18 cellular contexts compared by ENCODE assay signal in the genomic region with DNA sequence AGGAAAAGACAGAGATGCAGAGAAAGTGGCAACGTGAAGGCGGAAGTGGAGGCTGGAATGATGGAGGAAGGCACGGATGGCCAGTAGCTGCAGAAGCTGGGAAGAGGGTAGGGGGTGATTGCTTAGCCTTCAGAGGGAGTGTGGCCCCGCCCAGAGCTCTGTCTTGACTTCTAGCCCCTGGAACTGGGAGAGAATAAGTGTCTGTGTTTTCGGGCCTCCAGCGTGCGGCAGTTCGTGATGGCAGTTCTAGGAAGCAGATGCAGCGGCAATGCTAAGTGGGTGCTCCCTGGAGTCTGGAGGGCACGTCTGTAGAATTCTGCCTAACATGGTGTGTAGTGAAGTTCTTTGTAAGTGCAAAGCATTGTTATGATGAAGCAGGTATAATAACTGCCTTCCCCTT.
DNase-seq lines count a peak whose midpoint lies in the region; ATAC-seq and TF ChIP-seq lines count a peak whose summit lies in the region.
"Had no signal": no experiment of that assay in that cellular context is flagged by ENCODE, and none has a peak within 500 bp of the region (broad histone marks: within the 10 kb centered on the region; RNA-seq: fewer than 3 reads in every experiment).

No MANE protein-coding gene starts in this region.

- no peak overlapping the region for H3K27ac Mint-ChIP-seq in chondrocyte (ENCODE audit: unreplicated experiment)
- no peak overlapping the region for H3K27ac Mint-ChIP-seq in activated T-helper 1 cell treated with anti-CD3 and anti-CD28 coated beads, Interleukin-12 subunit alpha, Interleukin-12 subunit beta, Interleukin-2, Interleukin-4 antibody, amounts not matched to agents 30 ng/mL and 10 ng/mL and 1 ng/mL, durations not matched to agents 14 hours and 24 hours and 36 hours
- H3K27ac Mint-ChIP-seq: CD4-positive, CD25-positive, alpha-beta regulatory T cell; GM23338 had no signal

- no peak for ATAC-seq in upper lobe of right lung
- ATAC-seq: GM23338 had no signal

- H3K4me1 Mint-ChIP-seq in chondrocyte (ENCODE audit: low read depth): no peaks in the 10 kb centered on the region
- H3K4me1 Mint-ChIP-seq in activated T-helper 1 cell treated with anti-CD3 and anti-CD28 coated beads, Interleukin-12 subunit alpha, Interleukin-12 subunit beta, Interleukin-2, Interleukin-4 antibody, amounts not matched to agents 30 ng/mL and 10 ng/mL and 1 ng/mL, durations not matched to agents 14 hours and 24 hours and 36 hours (ENCODE audit: low read depth): no peaks in the 10 kb centered on the region
- H3K4me1 Mint-ChIP-seq: GM23338, IgD-negative memory B cell had no signal

- intact Hi-C loops in upper lobe of right lung (cut with DNase I): no loop called here
- intact Hi-C loops in activated T-helper 1 cell treated with anti-CD3 and anti-CD28 coated beads, Interleukin-12 subunit alpha, Interleukin-12 subunit beta, Interleukin-2, Interleukin-4 antibody, amounts not matched to agents 30 ng/mL and 10 ng/mL and 1 ng/mL, durations not matched to agents 14 hours and 24 hours and 36 hours (cut with micrococcal nuclease): no loop called here

- DNase-seq in activated CD8-positive, alpha-beta memory T cell treated with anti-CD3 and anti-CD28 coated beads for 24 hours: peak; percentile 19
- DNase-seq in activated CD8-positive, alpha-beta memory T cell treated with anti-CD3 and anti-CD28 coated beads, Interleukin-2, amount 50 U/mL, for 4 hours: no peak
- DNase-seq in chondrocyte (ENCODE audit: low spot score) (peak; percentile 40), mesenteric fat pad (ENCODE audit: low spot score) (peak; percentile 33), upper lobe of right lung (peak; percentile 37), glomerular visceral epithelial cell (ENCODE audit: extremely low spot score) (no peak)
- DNase-seq in activated T-helper 1 cell treated with anti-CD3 and anti-CD28 coated beads, Interleukin-12 subunit alpha, Interleukin-12 subunit beta, Interleukin-2, Interleukin-4 antibody, amounts not matched to agents 30 ng/mL and 10 ng/mL and 1 ng/mL, durations not matched to agents 14 hours and 24 hours and 36 hours (ENCODE audit: low spot score): no peak
- DNase-seq: ACHN; Calu3; CD4-positive, CD25-positive, alpha-beta regulatory T cell; DMS 273 treated with DMSO at 0.1 percent for 48 hours; DMS79 treated with DMSO at 0.1 percent for 48 hours; EL; H7 had no signal

- H3K9me3 Mint-ChIP-seq in chondrocyte (ENCODE audit: low read depth): peaks cover 42% of the 10 kb centered on the region
- H3K9me3 Mint-ChIP-seq in activated T-helper 1 cell treated with anti-CD3 and anti-CD28 coated beads, Interleukin-12 subunit alpha, Interleukin-12 subunit beta, Interleukin-2, Interleukin-4 antibody, amounts not matched to agents 30 ng/mL and 10 ng/mL and 1 ng/mL, durations not matched to agents 14 hours and 24 hours and 36 hours: no peaks in the 10 kb centered on the region

- H3K36me3 ChIP-seq in upper lobe of right lung: no peaks in the 10 kb centered on the region
- H3K36me3 ChIP-seq: BLaER1 treated with 17β-estradiol and CSF1 and Interleukin-3, amounts not matched to agents 10 nM and 100 nM had no signal

- no peak overlapping the region for H3K27ac ChIP-seq in upper lobe of right lung
- H3K27ac ChIP-seq: BLaER1 treated with 17β-estradiol and CSF1 and Interleukin-3, amounts not matched to agents 10 nM and 100 nM; HL-60 had no signal

- no peaks in the 10 kb centered on the region for H3K27me3 Mint-ChIP-seq in chondrocyte (ENCODE audit: low read depth)
- H3K27me3 Mint-ChIP-seq in activated T-helper 1 cell treated with anti-CD3 and anti-CD28 coated beads, Interleukin-12 subunit alpha, Interleukin-12 subunit beta, Interleukin-2, Interleukin-4 antibody, amounts not matched to agents 30 ng/mL and 10 ng/mL and 1 ng/mL, durations not matched to agents 14 hours and 24 hours and 36 hours (ENCODE audit: insufficient read depth): no peaks in the 10 kb centered on the region
- H3K27me3 Mint-ChIP-seq: IgD-negative memory B cell had no signal

- no peaks in the 10 kb centered on the region for H3K9me3 ChIP-seq in upper lobe of right lung
- H3K9me3 ChIP-seq: BLaER1 treated with 17β-estradiol and CSF1 and Interleukin-3, amounts not matched to agents 10 nM and 100 nM had no signal

- no peak overlapping the region for H3K4me3 Mint-ChIP-seq in chondrocyte (ENCODE audit: unreplicated experiment)
- H3K4me3 Mint-ChIP-seq in activated T-helper 1 cell treated with anti-CD3 and anti-CD28 coated beads, Interleukin-12 subunit alpha, Interleukin-12 subunit beta, Interleukin-2, Interleukin-4 antibody, amounts not matched to agents 30 ng/mL and 10 ng/mL and 1 ng/mL, durations not matched to agents 14 hours and 24 hours and 36 hours: no peak overlapping the region
- H3K4me3 Mint-ChIP-seq: CD4-positive, CD25-positive, alpha-beta regulatory T cell; GM23338; IgD-negative memory B cell had no signal

- no peaks in the 10 kb centered on the region for H3K27me3 ChIP-seq in upper lobe of right lung
- H3K27me3 ChIP-seq: BLaER1 treated with 17β-estradiol and CSF1 and Interleukin-3, amounts not matched to agents 10 nM and 100 nM had no signal

- no peak overlapping the region for H3K4me3 ChIP-seq in upper lobe of right lung
- H3K4me3 ChIP-seq: BLaER1 treated with 17β-estradiol and CSF1 and Interleukin-3, amounts not matched to agents 10 nM and 100 nM; GM23338 had no signal

- peaks cover 1% of the 10 kb centered on the region for H3K36me3 Mint-ChIP-seq in chondrocyte (ENCODE audit: low read depth)
- no peaks in the 10 kb centered on the region for H3K36me3 Mint-ChIP-seq in activated T-helper 1 cell treated with anti-CD3 and anti-CD28 coated beads, Interleukin-12 subunit alpha, Interleukin-12 subunit beta, Interleukin-2, Interleukin-4 antibody, amounts not matched to agents 30 ng/mL and 10 ng/mL and 1 ng/mL, durations not matched to agents 14 hours and 24 hours and 36 hours (ENCODE audit: low read depth)
- H3K36me3 Mint-ChIP-seq: CD4-positive, CD25-positive, alpha-beta regulatory T cell had no signal

- no peaks in the 10 kb centered on the region for H3K4me1 ChIP-seq in upper lobe of right lung

- TF ChIP-seq CTCF in chondrocyte (IDR thresholded peaks at IDR 0.05) (no peak), upper lobe of right lung (IDR thresholded peaks at IDR 0.05) (no peak)

Comparison
In these comparisons a context has a peak if more than half of its experiments do, and no peak if none do; other contexts are left out.
1. DNase-seq: peak in activated CD8-positive, alpha-beta memory T cell treated with anti-CD3 and anti-CD28 coated beads for 24 hours (single experiment), chondrocyte (single experiment), mesenteric fat pad (single experiment) and upper lobe of right lung (single experiment); none in activated CD8-positive, alpha-beta memory T cell treated with anti-CD3 and anti-CD28 coated beads, Interleukin-2, amount 50 U/mL, for 4 hours (single experiment), glomerular visceral epithelial cell (single experiment) and activated T-helper 1 cell treated with anti-CD3 and anti-CD28 coated beads, Interleukin-12 subunit alpha, Interleukin-12 subunit beta, Interleukin-2, Interleukin-4 antibody, amounts not matched to agents 30 ng/mL and 10 ng/mL and 1 ng/mL, durations not matched to agents 14 hours and 24 hours and 36 hours (single experiment).